In the genomic region with DNA sequence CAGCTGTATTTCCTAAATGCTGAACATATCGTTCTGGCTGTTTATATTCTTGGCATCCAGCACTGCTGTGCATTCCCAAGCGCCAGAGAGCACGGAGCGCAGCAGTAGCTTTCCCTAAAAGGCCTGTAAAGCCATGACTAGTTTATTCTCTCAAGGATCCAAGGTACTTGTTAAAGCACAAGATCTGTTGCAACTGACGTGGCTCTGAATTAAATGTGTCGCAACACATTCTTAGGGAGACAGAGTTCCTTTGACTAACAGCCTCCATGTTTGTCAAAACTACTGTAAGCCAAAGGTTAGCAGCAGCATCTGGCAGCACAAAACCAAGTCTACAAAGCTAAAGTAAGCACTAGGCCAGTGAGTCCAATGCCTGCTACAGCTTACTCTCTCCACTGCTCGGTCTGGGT, we compare ENCODE assay signal across 1 cellular context.
TF ChIP-seq lines count a peak whose summit lies in the region.

No MANE protein-coding gene starts in this region.

TF ChIP-seq in HepG2, 621 proteins besides CTCF, POLR2A, EP300 and RAD21 (continued from another document and continues in another):
- TF ChIP-seq, protein P1, sequence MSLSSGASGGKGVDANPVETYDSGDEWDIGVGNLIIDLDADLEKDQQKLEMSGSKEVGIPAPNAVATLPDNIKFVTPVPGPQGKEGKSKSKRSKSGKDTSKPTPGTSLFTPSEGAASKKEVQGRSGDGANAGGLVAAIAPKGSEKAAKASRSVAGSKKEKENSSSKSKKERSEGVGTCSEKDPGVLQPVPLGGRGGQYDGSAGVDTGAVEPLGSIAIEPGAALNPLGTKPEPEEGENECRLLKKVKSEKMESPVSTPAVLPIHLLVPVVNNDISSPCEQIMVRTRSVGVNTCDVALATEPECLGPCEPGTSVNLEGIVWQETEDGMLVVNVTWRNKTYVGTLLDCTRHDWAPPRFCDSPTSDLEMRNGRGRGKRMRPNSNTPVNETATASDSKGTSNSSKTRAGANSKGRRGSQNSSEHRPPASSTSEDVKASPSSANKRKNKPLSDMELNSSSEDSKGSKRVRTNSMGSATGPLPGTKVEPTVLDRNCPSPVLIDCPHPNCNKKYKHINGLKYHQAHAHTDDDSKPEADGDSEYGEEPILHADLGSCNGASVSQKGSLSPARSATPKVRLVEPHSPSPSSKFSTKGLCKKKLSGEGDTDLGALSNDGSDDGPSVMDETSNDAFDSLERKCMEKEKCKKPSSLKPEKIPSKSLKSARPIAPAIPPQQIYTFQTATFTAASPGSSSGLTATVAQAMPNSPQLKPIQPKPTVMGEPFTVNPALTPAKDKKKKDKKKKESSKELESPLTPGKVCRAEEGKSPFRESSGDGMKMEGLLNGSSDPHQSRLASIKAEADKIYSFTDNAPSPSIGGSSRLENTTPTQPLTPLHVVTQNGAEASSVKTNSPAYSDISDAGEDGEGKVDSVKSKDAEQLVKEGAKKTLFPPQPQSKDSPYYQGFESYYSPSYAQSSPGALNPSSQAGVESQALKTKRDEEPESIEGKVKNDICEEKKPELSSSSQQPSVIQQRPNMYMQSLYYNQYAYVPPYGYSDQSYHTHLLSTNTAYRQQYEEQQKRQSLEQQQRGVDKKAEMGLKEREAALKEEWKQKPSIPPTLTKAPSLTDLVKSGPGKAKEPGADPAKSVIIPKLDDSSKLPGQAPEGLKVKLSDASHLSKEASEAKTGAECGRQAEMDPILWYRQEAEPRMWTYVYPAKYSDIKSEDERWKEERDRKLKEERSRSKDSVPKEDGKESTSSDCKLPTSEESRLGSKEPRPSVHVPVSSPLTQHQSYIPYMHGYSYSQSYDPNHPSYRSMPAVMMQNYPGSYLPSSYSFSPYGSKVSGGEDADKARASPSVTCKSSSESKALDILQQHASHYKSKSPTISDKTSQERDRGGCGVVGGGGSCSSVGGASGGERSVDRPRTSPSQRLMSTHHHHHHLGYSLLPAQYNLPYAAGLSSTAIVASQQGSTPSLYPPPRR (CRISPR knock-in tag; IDR thresholded peaks at IDR 0.05; ENCODE audit: borderline replicate concordance) = 0 out of 2 replicates have a peak, but pooled peaks have one; percentile 30
- TF ChIP-seq NFIC (IDR thresholded peaks at IDR 0.05; ENCODE audit: low read length) = peak; percentile 60; the same call in 1 of the 2 replicates
- TF ChIP-seq KDM6A (CRISPR knock-in tag; IDR thresholded peaks at IDR 0.05; ENCODE audit: low read depth) = 0 out of 2 replicates have a peak, but pooled peaks have one; percentile 17
- 0 out of 2 replicates have a peak, but pooled peaks have one; percentile 33 for TF ChIP-seq FOXC1 (CRISPR knock-in tag; IDR thresholded peaks at IDR 0.05; ENCODE audit: borderline replicate concordance)
- TF ChIP-seq TCF7 (IDR thresholded peaks at IDR 0.05; ENCODE audit: low read depth) = no peak; the same call in 1 of the 2 replicates
- TF ChIP-seq MAZ (IDR thresholded peaks at IDR 0.05; ENCODE audit: borderline replicate concordance, low read depth, low read length) = no peak
- no peak for TF ChIP-seq MAZ (CRISPR knock-in tag; IDR thresholded peaks at IDR 0.05; ENCODE audit: low read depth)
- no peak for TF ChIP-seq RBM39 (IDR thresholded peaks at IDR 0.05; ENCODE audit: low read depth, low read length, poor library complexity, severe bottlenecking)
- peak; percentile 12 for TF ChIP-seq TBL1XR1 (IDR thresholded peaks at IDR 0.05; ENCODE audit: borderline replicate concordance, low read length, partially characterized antibody)
- no peak for TF ChIP-seq ZNF34 (CRISPR knock-in tag; IDR thresholded peaks at IDR 0.05; ENCODE audit: borderline replicate concordance)
- TF ChIP-seq IRF2 (CRISPR knock-in tag; IDR thresholded peaks at IDR 0.05) = 0 out of 2 replicates have a peak, but pooled peaks have one; percentile 27
- TF ChIP-seq FOSL1 (CRISPR knock-in tag; IDR thresholded peaks at IDR 0.05; ENCODE audit: borderline replicate concordance) = peak; percentile 9; the same call in 1 of the 2 replicates
- no peak for TF ChIP-seq MAFG (CRISPR knock-in tag; IDR thresholded peaks at IDR 0.05)
- TF ChIP-seq ZNF605 (CRISPR knock-in tag; IDR thresholded peaks at IDR 0.05) = peak; percentile 39; the same call in 1 of the 2 replicates
- no peak for TF ChIP-seq EEA1 (CRISPR knock-in tag; IDR thresholded peaks at IDR 0.05; ENCODE audit: borderline replicate concordance)
- TF ChIP-seq U2AF1 (optimal IDR thresholded peaks at IDR 0.05; ENCODE audit: low read depth, low read length) = no peak
- TF ChIP-seq JARID2 (CRISPR knock-in tag; IDR thresholded peaks at IDR 0.05; ENCODE audit: insufficient replicate concordance) = no peak
- 0 out of 2 replicates have a peak, but pooled peaks have one; percentile 50 for TF ChIP-seq POGK (CRISPR knock-in tag; conservative IDR thresholded peaks at IDR 0.05)
- no peak for TF ChIP-seq ZNF468 (CRISPR knock-in tag; IDR thresholded peaks at IDR 0.05)
- no peak for TF ChIP-seq CREB1 (IDR thresholded peaks at IDR 0.05)
- TF ChIP-seq CREB1 (CRISPR knock-in tag; IDR thresholded peaks at IDR 0.05) = peak; percentile 78
- TF ChIP-seq FOXK1 (CRISPR knock-in tag; IDR thresholded peaks at IDR 0.05; ENCODE audit: borderline replicate concordance, low read depth) = peak; percentile 36; the same call in 1 of the 2 replicates
- TF ChIP-seq PHF5A (CRISPR knock-in tag; IDR thresholded peaks at IDR 0.05; ENCODE audit: low read depth, unreplicated experiment) = peak; percentile 81
- no peak for TF ChIP-seq MLLT10 (CRISPR knock-in tag; IDR thresholded peaks at IDR 0.05)
- no peak for TF ChIP-seq CCAR2 (optimal IDR thresholded peaks at IDR 0.05; ENCODE audit: low read depth, low read length)
- peak; percentile 44 for TF ChIP-seq ZNF781 (CRISPR knock-in tag; IDR thresholded peaks at IDR 0.05; ENCODE audit: borderline replicate concordance, not compliant biosample characterization)
- TF ChIP-seq, protein P2, sequence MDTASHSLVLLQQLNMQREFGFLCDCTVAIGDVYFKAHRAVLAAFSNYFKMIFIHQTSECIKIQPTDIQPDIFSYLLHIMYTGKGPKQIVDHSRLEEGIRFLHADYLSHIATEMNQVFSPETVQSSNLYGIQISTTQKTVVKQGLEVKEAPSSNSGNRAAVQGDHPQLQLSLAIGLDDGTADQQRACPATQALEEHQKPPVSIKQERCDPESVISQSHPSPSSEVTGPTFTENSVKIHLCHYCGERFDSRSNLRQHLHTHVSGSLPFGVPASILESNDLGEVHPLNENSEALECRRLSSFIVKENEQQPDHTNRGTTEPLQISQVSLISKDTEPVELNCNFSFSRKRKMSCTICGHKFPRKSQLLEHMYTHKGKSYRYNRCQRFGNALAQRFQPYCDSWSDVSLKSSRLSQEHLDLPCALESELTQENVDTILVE (CRISPR knock-in tag; IDR thresholded peaks at IDR 0.05) = 0 out of 2 replicates have a peak, but pooled peaks have one; percentile 40
- TF ChIP-seq SIX4 (CRISPR knock-in tag; IDR thresholded peaks at IDR 0.05) = 0 out of 2 replicates have a peak, but pooled peaks have one; percentile 32
- TF ChIP-seq, protein P3, sequence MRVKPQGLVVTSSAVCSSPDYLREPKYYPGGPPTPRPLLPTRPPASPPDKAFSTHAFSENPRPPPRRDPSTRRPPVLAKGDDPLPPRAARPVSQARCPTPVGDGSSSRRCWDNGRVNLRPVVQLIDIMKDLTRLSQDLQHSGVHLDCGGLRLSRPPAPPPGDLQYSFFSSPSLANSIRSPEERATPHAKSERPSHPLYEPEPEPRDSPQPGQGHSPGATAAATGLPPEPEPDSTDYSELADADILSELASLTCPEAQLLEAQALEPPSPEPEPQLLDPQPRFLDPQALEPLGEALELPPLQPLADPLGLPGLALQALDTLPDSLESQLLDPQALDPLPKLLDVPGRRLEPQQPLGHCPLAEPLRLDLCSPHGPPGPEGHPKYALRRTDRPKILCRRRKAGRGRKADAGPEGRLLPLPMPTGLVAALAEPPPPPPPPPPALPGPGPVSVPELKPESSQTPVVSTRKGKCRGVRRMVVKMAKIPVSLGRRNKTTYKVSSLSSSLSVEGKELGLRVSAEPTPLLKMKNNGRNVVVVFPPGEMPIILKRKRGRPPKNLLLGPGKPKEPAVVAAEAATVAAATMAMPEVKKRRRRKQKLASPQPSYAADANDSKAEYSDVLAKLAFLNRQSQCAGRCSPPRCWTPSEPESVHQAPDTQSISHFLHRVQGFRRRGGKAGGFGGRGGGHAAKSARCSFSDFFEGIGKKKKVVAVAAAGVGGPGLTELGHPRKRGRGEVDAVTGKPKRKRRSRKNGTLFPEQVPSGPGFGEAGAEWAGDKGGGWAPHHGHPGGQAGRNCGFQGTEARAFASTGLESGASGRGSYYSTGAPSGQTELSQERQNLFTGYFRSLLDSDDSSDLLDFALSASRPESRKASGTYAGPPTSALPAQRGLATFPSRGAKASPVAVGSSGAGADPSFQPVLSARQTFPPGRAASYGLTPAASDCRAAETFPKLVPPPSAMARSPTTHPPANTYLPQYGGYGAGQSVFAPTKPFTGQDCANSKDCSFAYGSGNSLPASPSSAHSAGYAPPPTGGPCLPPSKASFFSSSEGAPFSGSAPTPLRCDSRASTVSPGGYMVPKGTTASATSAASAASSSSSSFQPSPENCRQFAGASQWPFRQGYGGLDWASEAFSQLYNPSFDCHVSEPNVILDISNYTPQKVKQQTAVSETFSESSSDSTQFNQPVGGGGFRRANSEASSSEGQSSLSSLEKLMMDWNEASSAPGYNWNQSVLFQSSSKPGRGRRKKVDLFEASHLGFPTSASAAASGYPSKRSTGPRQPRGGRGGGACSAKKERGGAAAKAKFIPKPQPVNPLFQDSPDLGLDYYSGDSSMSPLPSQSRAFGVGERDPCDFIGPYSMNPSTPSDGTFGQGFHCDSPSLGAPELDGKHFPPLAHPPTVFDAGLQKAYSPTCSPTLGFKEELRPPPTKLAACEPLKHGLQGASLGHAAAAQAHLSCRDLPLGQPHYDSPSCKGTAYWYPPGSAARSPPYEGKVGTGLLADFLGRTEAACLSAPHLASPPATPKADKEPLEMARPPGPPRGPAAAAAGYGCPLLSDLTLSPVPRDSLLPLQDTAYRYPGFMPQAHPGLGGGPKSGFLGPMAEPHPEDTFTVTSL (CRISPR knock-in tag; IDR thresholded peaks at IDR 0.05; ENCODE audit: borderline replicate concordance) = peak; percentile 68
- 0 out of 2 replicates have a peak, but pooled peaks have one; percentile 19 for TF ChIP-seq TGIF2 (CRISPR knock-in tag; IDR thresholded peaks at IDR 0.05)
- TF ChIP-seq POLR2G (IDR thresholded peaks at IDR 0.05; ENCODE audit: low read depth, low read length) = peak; percentile 54; the same call in 1 of the 2 replicates
- TF ChIP-seq ZNF451 (CRISPR knock-in tag; IDR thresholded peaks at IDR 0.05) = no peak
- no peak for TF ChIP-seq U2AF2 (IDR thresholded peaks at IDR 0.05; ENCODE audit: low read depth, low read length)
- TF ChIP-seq ZNF576 (CRISPR knock-in tag; IDR thresholded peaks at IDR 0.05) = no peak
- no peak for TF ChIP-seq ZNF543 (CRISPR knock-in tag; IDR thresholded peaks at IDR 0.05)
- TF ChIP-seq, protein P4, sequence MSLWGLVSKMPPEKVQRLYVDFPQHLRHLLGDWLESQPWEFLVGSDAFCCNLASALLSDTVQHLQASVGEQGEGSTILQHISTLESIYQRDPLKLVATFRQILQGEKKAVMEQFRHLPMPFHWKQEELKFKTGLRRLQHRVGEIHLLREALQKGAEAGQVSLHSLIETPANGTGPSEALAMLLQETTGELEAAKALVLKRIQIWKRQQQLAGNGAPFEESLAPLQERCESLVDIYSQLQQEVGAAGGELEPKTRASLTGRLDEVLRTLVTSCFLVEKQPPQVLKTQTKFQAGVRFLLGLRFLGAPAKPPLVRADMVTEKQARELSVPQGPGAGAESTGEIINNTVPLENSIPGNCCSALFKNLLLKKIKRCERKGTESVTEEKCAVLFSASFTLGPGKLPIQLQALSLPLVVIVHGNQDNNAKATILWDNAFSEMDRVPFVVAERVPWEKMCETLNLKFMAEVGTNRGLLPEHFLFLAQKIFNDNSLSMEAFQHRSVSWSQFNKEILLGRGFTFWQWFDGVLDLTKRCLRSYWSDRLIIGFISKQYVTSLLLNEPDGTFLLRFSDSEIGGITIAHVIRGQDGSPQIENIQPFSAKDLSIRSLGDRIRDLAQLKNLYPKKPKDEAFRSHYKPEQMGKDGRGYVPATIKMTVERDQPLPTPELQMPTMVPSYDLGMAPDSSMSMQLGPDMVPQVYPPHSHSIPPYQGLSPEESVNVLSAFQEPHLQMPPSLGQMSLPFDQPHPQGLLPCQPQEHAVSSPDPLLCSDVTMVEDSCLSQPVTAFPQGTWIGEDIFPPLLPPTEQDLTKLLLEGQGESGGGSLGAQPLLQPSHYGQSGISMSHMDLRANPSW (CRISPR knock-in tag; IDR thresholded peaks at IDR 0.05; ENCODE audit: borderline replicate concordance) = no peak
- no peak for TF ChIP-seq ZNF558 (CRISPR knock-in tag; IDR thresholded peaks at IDR 0.05; ENCODE audit: borderline replicate concordance)
- TF ChIP-seq HMG20A (CRISPR knock-in tag; IDR thresholded peaks at IDR 0.05; ENCODE audit: borderline replicate concordance) = peak; percentile 76; the same call in 1 of the 2 replicates
- peak; percentile 37; the same call in 1 of the 2 replicates for TF ChIP-seq RARA (CRISPR knock-in tag; IDR thresholded peaks at IDR 0.05)
- peak; percentile 97 for TF ChIP-seq ZNF331 (CRISPR knock-in tag; IDR thresholded peaks at IDR 0.05)
- peak; percentile 67; the same call in 1 of the 2 replicates for TF ChIP-seq SALL2 (CRISPR knock-in tag; IDR thresholded peaks at IDR 0.05)
- peak; percentile 100 for TF ChIP-seq CEBPB (IDR thresholded peaks at IDR 0.05; ENCODE audit: borderline replicate concordance, low read depth, low read length)
- TF ChIP-seq, protein P5, sequence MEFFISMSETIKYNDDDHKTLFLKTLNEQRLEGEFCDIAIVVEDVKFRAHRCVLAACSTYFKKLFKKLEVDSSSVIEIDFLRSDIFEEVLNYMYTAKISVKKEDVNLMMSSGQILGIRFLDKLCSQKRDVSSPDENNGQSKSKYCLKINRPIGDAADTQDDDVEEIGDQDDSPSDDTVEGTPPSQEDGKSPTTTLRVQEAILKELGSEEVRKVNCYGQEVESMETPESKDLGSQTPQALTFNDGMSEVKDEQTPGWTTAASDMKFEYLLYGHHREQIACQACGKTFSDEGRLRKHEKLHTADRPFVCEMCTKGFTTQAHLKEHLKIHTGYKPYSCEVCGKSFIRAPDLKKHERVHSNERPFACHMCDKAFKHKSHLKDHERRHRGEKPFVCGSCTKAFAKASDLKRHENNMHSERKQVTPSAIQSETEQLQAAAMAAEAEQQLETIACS (CRISPR knock-in tag; IDR thresholded peaks at IDR 0.05) = no peak
- 0 out of 2 replicates have a peak, but pooled peaks have one; percentile 34 for TF ChIP-seq ZBTB20 (CRISPR knock-in tag; IDR thresholded peaks at IDR 0.05; ENCODE audit: borderline replicate concordance, low read depth)
- TF ChIP-seq ZNF296 (CRISPR knock-in tag; conservative IDR thresholded peaks at IDR 0.05) = no peak
- TF ChIP-seq TOE1 (CRISPR knock-in tag; IDR thresholded peaks at IDR 0.05) = no peak
